15 cellular contexts compared by ENCODE assay signal in the genomic region with DNA sequence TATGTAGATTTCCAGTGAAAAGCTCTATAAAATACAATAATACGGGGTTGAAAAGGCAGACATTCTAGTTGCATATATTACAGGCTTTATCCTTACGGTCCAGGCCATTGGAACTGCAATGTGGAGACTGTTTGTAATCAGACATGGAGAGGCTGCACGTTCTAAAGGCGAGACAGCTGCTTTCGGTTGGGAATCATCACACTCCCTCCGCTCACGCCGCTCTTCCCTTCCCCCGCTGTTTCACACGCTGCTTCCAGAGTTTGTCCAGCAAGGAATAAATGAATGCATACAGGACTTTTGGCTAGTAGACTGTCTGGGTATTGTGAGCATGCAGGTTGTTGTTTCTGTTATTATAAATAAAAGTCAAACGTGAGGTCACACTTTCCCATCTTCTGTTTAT. TPM values are rescaled to one million over a fixed set of nuclear protein-coding genes. Genes with fewer than 3 reads are reported as not detected.
"Had no signal": no experiment of that assay in that cellular context is flagged by ENCODE, and none has a peak within 500 bp of the region (broad histone marks: within the 10 kb centered on the region; RNA-seq: fewer than 3 reads in every experiment).

No MANE protein-coding gene starts in this region.

- H3K36me3 Mint-ChIP-seq: activated naive CD4-positive, alpha-beta T cell treated with anti-CD3 and anti-CD28 coated beads, Interleukin-2, amount 10 ng/mL, durations not matched to agents 7 days and 5 days; naive thymus-derived CD8-positive, alpha-beta T cell; T-cell had no signal

- H3K27me3 Mint-ChIP-seq: activated CD4-positive, alpha-beta T cell treated with anti-CD3 and anti-CD28 coated beads, Interleukin-2, amount 10 ng/mL, durations not matched to agents 7 days and 5 days had no signal

- H3K4me1 Mint-ChIP-seq: activated CD4-positive, alpha-beta T cell treated with anti-CD3 and anti-CD28 coated beads, Interleukin-2, amount 10 ng/mL, durations not matched to agents 7 days and 5 days; activated naive CD4-positive, alpha-beta T cell treated with anti-CD3 and anti-CD28 coated beads, Interleukin-2, amount 10 ng/mL, durations not matched to agents 7 days and 5 days; activated naive CD8-positive, alpha-beta T cell treated with anti-CD3 and anti-CD28 coated beads, Interleukin-2, amount 50 U/mL, for 24 hours; naive thymus-derived CD8-positive, alpha-beta T cell; T-cell had no signal

- H3K4me3 Mint-ChIP-seq: activated CD4-positive, alpha-beta T cell treated with anti-CD3 and anti-CD28 coated beads, Interleukin-2, amount 10 ng/mL, durations not matched to agents 7 days and 5 days; activated naive CD4-positive, alpha-beta T cell treated with anti-CD3 and anti-CD28 coated beads, Interleukin-2, amount 10 ng/mL, durations not matched to agents 7 days and 5 days; activated naive CD8-positive, alpha-beta T cell treated with anti-CD3 and anti-CD28 coated beads, Interleukin-2, amount 50 U/mL, for 24 hours; activated T-cell treated with anti-CD3 and anti-CD28 coated beads, Interleukin-2, amount 50 U/mL, for 4 hours; naive thymus-derived CD8-positive, alpha-beta T cell; T-cell had no signal

- H3K9me3 Mint-ChIP-seq: activated CD4-positive, alpha-beta T cell treated with anti-CD3 and anti-CD28 coated beads, Interleukin-2, amount 10 ng/mL, durations not matched to agents 7 days and 5 days; activated naive CD4-positive, alpha-beta T cell treated with anti-CD3 and anti-CD28 coated beads, Interleukin-2, amount 10 ng/mL, durations not matched to agents 7 days and 5 days; activated naive CD8-positive, alpha-beta T cell treated with anti-CD3 and anti-CD28 coated beads, Interleukin-2, amount 50 U/mL, for 24 hours; activated T-cell treated with anti-CD3 and anti-CD28 coated beads, Interleukin-2, amount 50 U/mL, for 4 hours; naive thymus-derived CD8-positive, alpha-beta T cell; T-cell had no signal

- DNase-seq: activated CD4-positive, alpha-beta T cell treated with anti-CD3 and anti-CD28 coated beads, Interleukin-2, amount 10 ng/mL, durations not matched to agents 7 days and 5 days; activated CD8-positive, alpha-beta memory T cell treated with anti-CD3 and anti-CD28 coated beads, Interleukin-2, amount 50 U/mL, for 4 hours; activated naive CD4-positive, alpha-beta T cell treated with anti-CD3 and anti-CD28 coated beads, Interleukin-2, amount 10 ng/mL, durations not matched to agents 7 days and 5 days; activated naive CD8-positive, alpha-beta T cell treated with anti-CD3 and anti-CD28 coated beads, Interleukin-2, amount 50 U/mL, for 24 hours; activated T-cell treated with anti-CD3 and anti-CD28 coated beads, Interleukin-2, amount 50 U/mL, for 4 hours; left ventricle myocardium inferior; stimulated activated CD4-positive, alpha-beta T cell treated with anti-CD3 and anti-CD28 coated beads, Interleukin-2, amount 100 ng/mL, for 24 hours; stimulated activated naive CD4-positive, alpha-beta T cell treated with Interleukin-2 at 50 U/mL for 16 hours had no signal

- ATAC-seq: activated naive CD8-positive, alpha-beta T cell treated with anti-CD3 and anti-CD28 coated beads, Interleukin-2, amount 50 U/mL, for 24 hours; activated T-cell treated with anti-CD3 and anti-CD28 coated beads, Interleukin-2, amount 50 U/mL, for 4 hours; gastroesophageal sphincter; heart left ventricle; naive thymus-derived CD8-positive, alpha-beta T cell; T-cell had no signal

- H3K27ac ChIP-seq: heart left ventricle, left ventricle myocardium inferior, tibial artery had no signal

- H3K27ac Mint-ChIP-seq: activated CD4-positive, alpha-beta T cell treated with anti-CD3 and anti-CD28 coated beads, Interleukin-2, amount 10 ng/mL, durations not matched to agents 7 days and 5 days; activated naive CD4-positive, alpha-beta T cell treated with anti-CD3 and anti-CD28 coated beads, Interleukin-2, amount 10 ng/mL, durations not matched to agents 7 days and 5 days; activated naive CD8-positive, alpha-beta T cell treated with anti-CD3 and anti-CD28 coated beads, Interleukin-2, amount 50 U/mL, for 24 hours; naive thymus-derived CD8-positive, alpha-beta T cell; T-cell had no signal

RNA-seq across cellular contexts. Expression of gene SULT4A1, which starts 36.7 kb away (rescaled TPM):
- total RNA-seq: activated CD4-positive, alpha-beta T cell treated with anti-CD3 and anti-CD28 coated beads, Interleukin-2, amount 10 ng/mL, durations not matched to agents 7 days and 5 days; activated T-cell treated with anti-CD3 and anti-CD28 coated beads, Interleukin-2, amount 50 U/mL, for 4 hours; aorta; esophagus mucosa; naive thymus-derived CD8-positive, alpha-beta T cell; T-cell had no signal
- polyA plus RNA-seq: naive thymus-derived CD8-positive, alpha-beta T cell had no signal
